ENCODE assay signal across 2 cellular contexts in genomic region chr3:133489466-133490085, GRCh38.
TF ChIP-seq lines count a peak whose summit lies in the region.

No MANE protein-coding gene starts in this region.

TF ChIP-seq in HEK293, 187 proteins besides CTCF, POLR2A, EP300 and RAD21 (continued from another document):
- TF ChIP-seq ZNF449 (tag by site-specific recombination; IDR thresholded peaks at IDR 0.05), result no peak
- TF ChIP-seq TRIM28 (IDR thresholded peaks at IDR 0.05; ENCODE audit: borderline replicate concordance, low read length), result 0 out of 2 replicates have a peak, but pooled peaks have one; percentile 8

TF ChIP-seq in WTC11, 78 proteins besides CTCF, POLR2A, EP300 and RAD21 (continued from another document):
- TF ChIP-seq AR (CRISPR knock-in tag; IDR thresholded peaks at IDR 0.05) (no peak), ATF3 (CRISPR knock-in tag; conservative IDR thresholded peaks at IDR 0.05) (no peak)
